34 cellular contexts compared by ENCODE assay signal in the genomic region with DNA sequence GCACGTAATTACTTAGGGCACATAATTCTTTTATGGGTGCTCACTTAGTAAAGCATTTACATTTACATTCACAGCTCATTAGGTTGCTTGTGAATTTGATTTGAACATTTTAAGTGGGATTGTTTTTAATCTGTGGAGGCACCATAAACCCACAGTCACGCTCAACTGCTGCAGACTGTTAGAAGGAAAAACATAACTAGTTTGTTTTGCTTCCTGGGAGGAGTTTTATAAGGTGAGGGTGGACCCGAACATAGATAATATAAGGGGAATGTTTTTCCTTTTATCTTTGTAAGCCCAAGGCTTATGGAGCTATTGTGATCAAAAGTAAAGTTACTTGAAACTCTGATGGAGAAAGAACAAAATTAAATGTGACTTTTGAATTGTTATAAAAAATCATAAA.
"Had no signal": no experiment of that assay in that cellular context is flagged by ENCODE, and none has a peak within 500 bp of the region (broad histone marks: within the 10 kb centered on the region; RNA-seq: fewer than 3 reads in every experiment).

No MANE protein-coding gene starts in this region.

- H3K9me3 ChIP-seq: MG63 had no signal

- H3K36me3 ChIP-seq: MG63 had no signal

- DNase-seq: Karpas-422, Kasumi-1, KBM-7, KG1, MG63, MM.1S, MV-4-11, NCI-H1048, NCI-H1092, NCI-H1092 treated with DMSO at 0.1 percent for 48 hours, NCI-H1105, NCI-H1105 treated with DMSO at 0.1 percent for 48 hours, NCI-H1417, NCI-H1417 treated with DMSO at 0.1 percent for 48 hours, NCI-H1436, NCI-H1436 treated with DMSO at 0.1 percent for 48 hours, NCI-H146, NCI-H1694, NCI-H1694 treated with DMSO at 0.1 percent for 48 hours, NCI-H187, NCI-H1930, NCI-H2029, NCI-H2029 treated with DMSO at 0.1 percent for 48 hours, NCI-H2081, NCI-H2081 treated with DMSO at 0.1 percent for 48 hours, NCI-H2107, NCI-H2171, NCI-H2171 treated with DMSO at 0.1 percent for 48 hours, NCI-H2227 treated with DMSO at 0.1 percent for 48 hours, NCI-H226, NCI-H345, NCI-H446, NCI-H446 treated with DMSO at 0.1 percent for 48 hours, NCI-H510A had no signal

- H3K4me3 ChIP-seq: MG63 had no signal
